17 cellular contexts compared by ENCODE assay signal in the genomic region with DNA sequence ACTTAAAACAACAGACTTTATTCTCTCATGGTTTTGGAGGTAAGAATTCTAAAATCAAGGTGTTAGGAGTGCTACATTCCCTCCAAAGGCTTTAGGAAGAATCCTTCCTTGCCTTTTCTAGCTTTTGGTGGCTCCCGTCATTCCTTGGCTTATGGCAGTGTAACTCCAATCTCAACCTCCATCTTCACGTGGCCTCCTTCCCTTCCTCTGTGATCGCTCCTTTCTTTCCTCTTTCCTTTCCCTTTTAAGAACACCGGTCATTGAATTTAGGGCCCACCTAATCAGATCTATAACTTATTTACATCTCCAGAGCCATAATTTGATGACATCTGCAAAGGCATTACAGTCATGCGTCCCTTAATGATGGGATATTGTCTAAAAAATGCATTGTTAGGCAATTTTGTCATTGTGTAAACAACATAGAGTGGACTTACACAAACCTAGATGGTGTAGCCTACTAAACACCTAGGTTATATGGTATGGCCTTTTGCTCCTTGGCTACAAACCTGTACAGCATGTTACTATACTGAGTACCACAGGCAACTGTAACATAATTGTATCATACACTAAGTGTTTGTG. TPM values are rescaled to one million over a fixed set of nuclear protein-coding genes. Genes with fewer than 3 reads are reported as not detected.
DNase-seq lines count a peak whose midpoint lies in the region; ATAC-seq, FAIRE-seq and TF ChIP-seq lines count a peak whose summit lies in the region.
"Had no signal": no experiment of that assay in that cellular context is flagged by ENCODE, and none has a peak within 500 bp of the region (broad histone marks: within the 10 kb centered on the region; RNA-seq: fewer than 3 reads in every experiment).

No MANE protein-coding gene starts in this region.

- BruUV-seq in HCT116 (replicated peaks; lab: Mats Ljungman, UMichigan): no TSS peak
- BruUV-seq in PC-9 (replicated peaks; lab: Mats Ljungman, UMichigan): no TSS peak

- TF ChIP-seq CTCF in A549 (IDR thresholded peaks at IDR 0.05) (no peak), HCT116 (IDR thresholded peaks at IDR 0.05 in 2 of 3, conservative IDR thresholded peaks at IDR 0.05 in 1 of 3; ENCODE audit: borderline replicate concordance in 1 of 3, insufficient read depth in 1 of 3, low read depth in 2 of 3, low read length in 2 of 3) (no peak), PC-9 (conservative IDR thresholded peaks at IDR 0.05) (no peak), fibroblast of lung (conservative IDR thresholded peaks at IDR 0.05 in 1 of 2, IDR thresholded peaks at IDR 0.05 in 1 of 2; ENCODE audit: low read depth in 1 of 2, low read length in 2 of 2) (no peak), lower lobe of right lung (IDR thresholded peaks at IDR 0.05) (no peak)

- H3K27me3 Mint-ChIP-seq in activated T-helper 1 cell treated with anti-CD3 and anti-CD28 coated beads, Interleukin-12 subunit alpha, Interleukin-12 subunit beta, Interleukin-2, Interleukin-4 antibody, amounts not matched to agents 30 ng/mL and 10 ng/mL and 1 ng/mL, durations not matched to agents 14 hours and 24 hours and 36 hours (ENCODE audit: insufficient read depth): peaks cover 15% of the 10 kb centered on the region
- peaks cover 13% of the 10 kb centered on the region for H3K27me3 Mint-ChIP-seq in activated CD4-positive, alpha-beta T cell treated with anti-CD3 and anti-CD28 coated beads, Interleukin-2, amount 10 ng/mL, durations not matched to agents 24 days and 14 days

- TF ChIP-seq EP300 in A549 (IDR thresholded peaks at IDR 0.05): no peak

- H3K9ac ChIP-seq in HCT116 (ENCODE audit: low read length) (no peak overlapping the region), fibroblast of lung (ENCODE audit: insufficient read depth, low read length) (no peak overlapping the region)

- no peaks in the 10 kb centered on the region for H3K36me3 ChIP-seq in HCT116 (ENCODE audit: control insufficient read depth in 1 of 2, insufficient read depth in 2 of 2, low read length in 2 of 2)
- no peaks in the 10 kb centered on the region for H3K36me3 ChIP-seq in PC-9 (ENCODE audit: low read depth)
- H3K36me3 ChIP-seq in fibroblast of lung (ENCODE audit: control insufficient read depth, insufficient read depth, low read length): no peaks in the 10 kb centered on the region
- no peaks in the 10 kb centered on the region for H3K36me3 ChIP-seq in lower lobe of right lung

- no peaks in the 10 kb centered on the region for H3K9me3 Mint-ChIP-seq in activated T-helper 1 cell treated with anti-CD3 and anti-CD28 coated beads, Interleukin-12 subunit alpha, Interleukin-12 subunit beta, Interleukin-2, Interleukin-4 antibody, amounts not matched to agents 30 ng/mL and 10 ng/mL and 1 ng/mL, durations not matched to agents 14 hours and 24 hours and 36 hours
- H3K9me3 Mint-ChIP-seq in activated CD4-positive, alpha-beta T cell treated with anti-CD3 and anti-CD28 coated beads, Interleukin-2, amount 10 ng/mL, durations not matched to agents 24 days and 14 days: no peaks in the 10 kb centered on the region

- ATAC-seq in A549 (no peak), HCT116 (no peak), lower lobe of right lung (no peak)

- POLR2A ChIA-PET in A549 (lab: Yijun Ruan, JAX) (no interaction called here), HCT116 (lab: Charles Lee) (no interaction called here), PC-9 (lab: Charles Lee; ENCODE audit: unreplicated experiment) (no interaction called here)

- no peak overlapping the region; the same call in 2 of the 3 replicates for H3K4me2 ChIP-seq in A549
- H3K4me2 ChIP-seq in HCT116 (ENCODE audit: low read length): no peak overlapping the region
- H3K4me2 ChIP-seq in PC-9: no peak overlapping the region
- no peak overlapping the region for H3K4me2 ChIP-seq in fibroblast of lung (ENCODE audit: extremely low read depth, insufficient read depth, low read length)

- CTCF ChIA-PET in A549 (lab: Yijun Ruan, JAX) (interaction anchor here (6.5 to 14.9 kb wide), 2 partner anchors 73 to 131 kb away, joined by 68 to 241 read pairs; no protein-coding TSS in a partner anchor), HCT116 (lab: Charles Lee) (no interaction called here), PC-9 (lab: Charles Lee) (no interaction called here)

- RAD21 ChIA-PET in HCT116 (lab: Charles Lee; ENCODE audit: low non-redundant PET in 1 of 2, low total read pairs in 2 of 2, uncharacterized antibody in 2 of 2, unreplicated experiment in 2 of 2): no interaction called here

- no peak overlapping the region for H3K27ac Mint-ChIP-seq in activated T-helper 1 cell treated with anti-CD3 and anti-CD28 coated beads, Interleukin-12 subunit alpha, Interleukin-12 subunit beta, Interleukin-2, Interleukin-4 antibody, amounts not matched to agents 30 ng/mL and 10 ng/mL and 1 ng/mL, durations not matched to agents 14 hours and 24 hours and 36 hours
- no peak overlapping the region for H3K27ac Mint-ChIP-seq in activated CD4-positive, alpha-beta T cell treated with anti-CD3 and anti-CD28 coated beads, Interleukin-2, amount 10 ng/mL, durations not matched to agents 24 days and 14 days

- H3K27me3 ChIP-seq in HCT116 (ENCODE audit: insufficient read depth, low read length) (no peaks in the 10 kb centered on the region), PC-9 (ENCODE audit: insufficient read depth, low read depth) (no peaks in the 10 kb centered on the region), fibroblast of lung (ENCODE audit: control insufficient read depth, insufficient read depth, low read length) (no peaks in the 10 kb centered on the region), lower lobe of right lung (ENCODE audit: low read depth) (no peaks in the 10 kb centered on the region)

- no peaks in the 10 kb centered on the region for H3K36me3 Mint-ChIP-seq in activated T-helper 1 cell treated with anti-CD3 and anti-CD28 coated beads, Interleukin-12 subunit alpha, Interleukin-12 subunit beta, Interleukin-2, Interleukin-4 antibody, amounts not matched to agents 30 ng/mL and 10 ng/mL and 1 ng/mL, durations not matched to agents 14 hours and 24 hours and 36 hours (ENCODE audit: low read depth)
- no peaks in the 10 kb centered on the region for H3K36me3 Mint-ChIP-seq in activated CD4-positive, alpha-beta T cell treated with anti-CD3 and anti-CD28 coated beads, Interleukin-2, amount 10 ng/mL, durations not matched to agents 24 days and 14 days (ENCODE audit: low read depth)

- H3K4me3 ChIP-seq in A549 (no peak overlapping the region), HCT116 (replicated peaks in 1 of 2; ENCODE audit: low read depth in 1 of 2, low read length in 2 of 2) (no peak overlapping the region), PC-9 (no peak overlapping the region), fibroblast of lung (replicated peaks in 1 of 4; ENCODE audit: control extremely low read depth in 1 of 4, insufficient read depth in 1 of 4, low read depth in 3 of 4, low read length in 4 of 4) (no peak overlapping the region), lower lobe of right lung (no peak overlapping the region)

- no peak for TF ChIP-seq RAD21 in A549 (conservative IDR thresholded peaks at IDR 0.05 in 1 of 2, IDR thresholded peaks at IDR 0.05 in 1 of 2)
- TF ChIP-seq RAD21 in HCT116 (IDR thresholded peaks at IDR 0.05; ENCODE audit: low read depth): no peak

- H3K9me3 ChIP-seq in A549 (no peaks in the 10 kb centered on the region), HCT116 (ENCODE audit: control insufficient read depth in 1 of 2, insufficient read depth in 1 of 2, low read depth in 1 of 2, low read length in 2 of 2) (no peaks in the 10 kb centered on the region), PC-9 (ENCODE audit: insufficient read depth, low read depth) (no peaks in the 10 kb centered on the region), fibroblast of lung (ENCODE audit: control insufficient read depth, insufficient read depth, low read depth, low read length) (no peaks in the 10 kb centered on the region), lower lobe of right lung (no peaks in the 10 kb centered on the region)
- H3K9me3 ChIP-seq: Caco-2 had no signal

- intact Hi-C loops in HCT116 (cut with micrococcal nuclease) (loop anchor here (5.0 kb wide), 1 partner anchor 221 kb away; no protein-coding TSS in a partner anchor), PC-9 (cut with micrococcal nuclease; ENCODE audit: unreplicated experiment) (no loop called here), lower lobe of right lung (cut with DNase I) (no loop called here)
- intact Hi-C loops in activated T-helper 1 cell treated with anti-CD3 and anti-CD28 coated beads, Interleukin-12 subunit alpha, Interleukin-12 subunit beta, Interleukin-2, Interleukin-4 antibody, amounts not matched to agents 30 ng/mL and 10 ng/mL and 1 ng/mL, durations not matched to agents 14 hours and 24 hours and 36 hours (cut with micrococcal nuclease): no loop called here
- intact Hi-C loops in activated CD4-positive, alpha-beta T cell treated with anti-CD3 and anti-CD28 coated beads, Interleukin-2, amount 10 ng/mL, durations not matched to agents 24 days and 14 days (cut with micrococcal nuclease): no loop called here

- TF ChIP-seq POLR2A in A549 (IDR thresholded peaks at IDR 0.05; ENCODE audit: low read length) (no peak), HCT116 (IDR thresholded peaks at IDR 0.05; ENCODE audit: borderline replicate concordance, extremely low read depth, insufficient read depth, insufficient read length) (no peak)

- no peak for FAIRE-seq in A549 (lab: Jason Lieb, UNC)

- H2AFZ ChIP-seq in HCT116 (ENCODE audit: low read depth, low read length, poor library complexity, severe bottlenecking) (peak overlapping the region; percentile 66), PC-9 (peak overlapping the region; percentile 19; the same call in 1 of the 2 replicates), fibroblast of lung (ENCODE audit: low read length) (peak overlapping the region; percentile 83)

- no peaks in the 10 kb centered on the region for H3K9me2 ChIP-seq in HCT116 (ENCODE audit: insufficient read depth)
- H3K9me2 ChIP-seq in PC-9 (ENCODE audit: insufficient read depth): no peaks in the 10 kb centered on the region

- no peaks in the 10 kb centered on the region for H4K20me1 ChIP-seq in HCT116 (ENCODE audit: insufficient read depth)
- no peaks in the 10 kb centered on the region for H4K20me1 ChIP-seq in PC-9 (ENCODE audit: insufficient read depth)
- H4K20me1 ChIP-seq in fibroblast of lung (ENCODE audit: control insufficient read depth, extremely low read depth, insufficient read depth, low read length): no peaks in the 10 kb centered on the region

- no peak for DNase-seq in A549 (ENCODE audit: low read depth in 1 of 2, low spot score in 1 of 2)
- no peak for DNase-seq in HCT116 (ENCODE audit: low read depth, low spot score)
- no peak for DNase-seq in PC-9
- no peak for DNase-seq in fibroblast of lung (ENCODE audit: low read depth in 2 of 2)
- no peak for DNase-seq in activated T-helper 1 cell treated with anti-CD3 and anti-CD28 coated beads, Interleukin-12 subunit alpha, Interleukin-12 subunit beta, Interleukin-2, Interleukin-4 antibody, amounts not matched to agents 30 ng/mL and 10 ng/mL and 1 ng/mL, durations not matched to agents 14 hours and 24 hours and 36 hours (ENCODE audit: low spot score)
- no peak for DNase-seq in lower lobe of right lung
- no peak for DNase-seq in DMS153 (lab: John Stamatoyannopoulos, UW)
- no peak for DNase-seq in activated CD4-positive, alpha-beta T cell treated with anti-CD3 and anti-CD28 coated beads, Interleukin-2, amount 10 ng/mL, durations not matched to agents 24 days and 14 days
- DNase-seq: AML-193, Caco-2, Karpas-422, MV-4-11, NCI-H1417 treated with DMSO at 0.1 percent for 48 hours, NCI-H2081 treated with DMSO at 0.1 percent for 48 hours, NCI-H524 treated with DMSO at 0.1 percent for 48 hours, OCI-M1 had no signal

- H3F3A ChIP-seq in PC-9 (ENCODE audit: insufficient read depth, low read depth): peaks cover 7% of the 10 kb centered on the region

- 76% methylated on average over 5 of the region's 5 CpGs for WGBS in A549 (ENCODE audit: missing lambda C conversion rate)

- H3K27ac ChIP-seq in A549 (peak overlapping the region in 1 of 2 experiments; percentile 22; a peak in 2 of 6 replicates), HCT116 (ENCODE audit: low read depth, low read length) (no peak overlapping the region), PC-9 (no peak overlapping the region), fibroblast of lung (ENCODE audit: insufficient read depth, low read length) (no peak overlapping the region), lower lobe of right lung (no peak overlapping the region)
- H3K27ac ChIP-seq: HL-60 had no signal

- H3K4me1 ChIP-seq in A549: peaks cover 42% of the 10 kb centered on the region
- H3K4me1 ChIP-seq in HCT116 (ENCODE audit: control insufficient read depth in 1 of 2, insufficient read depth in 2 of 2, low read length in 2 of 2): peaks cover under 1 to 12% of the 10 kb centered on the region in 2 experiments; a peak in 3 of 4 replicates
- peaks cover 39% of the 10 kb centered on the region for H3K4me1 ChIP-seq in PC-9 (replicated peaks; ENCODE audit: insufficient read depth)
- peaks cover 7% of the 10 kb centered on the region for H3K4me1 ChIP-seq in fibroblast of lung (ENCODE audit: control insufficient read depth, extremely low read depth, insufficient read depth, low read length)
- no peaks in the 10 kb centered on the region for H3K4me1 ChIP-seq in lower lobe of right lung

- H3K79me2 ChIP-seq in HCT116 (ENCODE audit: insufficient read depth, low read length): no peaks in the 10 kb centered on the region
- no peaks in the 10 kb centered on the region for H3K79me2 ChIP-seq in PC-9 (ENCODE audit: low read depth)
- H3K79me2 ChIP-seq in fibroblast of lung (ENCODE audit: control insufficient read depth, insufficient read depth, low read length): no peaks in the 10 kb centered on the region

- no peaks in the 10 kb centered on the region for H3K4me1 Mint-ChIP-seq in activated T-helper 1 cell treated with anti-CD3 and anti-CD28 coated beads, Interleukin-12 subunit alpha, Interleukin-12 subunit beta, Interleukin-2, Interleukin-4 antibody, amounts not matched to agents 30 ng/mL and 10 ng/mL and 1 ng/mL, durations not matched to agents 14 hours and 24 hours and 36 hours (ENCODE audit: low read depth)
- H3K4me1 Mint-ChIP-seq in activated CD4-positive, alpha-beta T cell treated with anti-CD3 and anti-CD28 coated beads, Interleukin-2, amount 10 ng/mL, durations not matched to agents 24 days and 14 days: no peaks in the 10 kb centered on the region

- no peak overlapping the region for H3K4me3 Mint-ChIP-seq in activated T-helper 1 cell treated with anti-CD3 and anti-CD28 coated beads, Interleukin-12 subunit alpha, Interleukin-12 subunit beta, Interleukin-2, Interleukin-4 antibody, amounts not matched to agents 30 ng/mL and 10 ng/mL and 1 ng/mL, durations not matched to agents 14 hours and 24 hours and 36 hours
- no peak overlapping the region for H3K4me3 Mint-ChIP-seq in activated CD4-positive, alpha-beta T cell treated with anti-CD3 and anti-CD28 coated beads, Interleukin-2, amount 10 ng/mL, durations not matched to agents 24 days and 14 days

RNA-seq across cellular contexts. Expression of a gene that starts 5.9 kb away (rescaled TPM):
- polyA plus RNA-seq in A549 (2011; rRNA removed): 40.5 and 51.3 TPM in 2 replicates
- polyA plus RNA-seq in A549 (2012; cell fraction: cytosol; rRNA removed): 13.8 and 16.0 TPM in 2 replicates
- 18.3 and 43.5 TPM in 2 replicates for polyA plus RNA-seq in A549 (2012; cell fraction: nucleus; rRNA removed)
- polyA plus RNA-seq in A549 (2017; fragmentation: RNase III; extraction: RNeasy Plus Mini Kit Qiagen cat#74134 plus additional on column Dnase treatment): 42.2 to 53.7 TPM (median 43.2 TPM) in 3 replicates
- 25.5 and 29.6 TPM in 2 replicates for polyA minus RNA-seq in A549 (2011; rRNA and poly(A)+ RNA removed)
- total RNA-seq in HCT116 (2021; ENCODE audit: unreplicated experiment): 36.5 TPM
- 6.2 and 8.2 TPM in 2 replicates for polyA plus RNA-seq in HCT116 (2012)
- total RNA-seq in PC-9 (2021): 115 and 116 TPM in 2 replicates
- total RNA-seq in fibroblast of lung: 77.0 and 140 TPM in 2 replicates
- 53.1 and 93.3 TPM in 2 replicates for polyA plus RNA-seq in fibroblast of lung
- polyA plus RNA-seq in fibroblast of lung (2012): 38.3 and 80.7 TPM in 2 replicates
- 11.4 and 13.9 TPM in 2 replicates for polyA minus RNA-seq in fibroblast of lung (ENCODE audit: low replicate concordance)
- 42.3 and 53.1 TPM in 2 replicates for total RNA-seq in activated T-helper 1 cell treated with anti-CD3 and anti-CD28 coated beads, Interleukin-12 subunit alpha, Interleukin-12 subunit beta, Interleukin-2, Interleukin-4 antibody, amounts not matched to agents 30 ng/mL and 10 ng/mL and 1 ng/mL, durations not matched to agents 14 hours and 24 hours and 36 hours
- 63.6 TPM for total RNA-seq in lower lobe of right lung
- total RNA-seq in activated CD4-positive, alpha-beta T cell treated with anti-CD3 and anti-CD28 coated beads, Interleukin-2, amount 10 ng/mL, durations not matched to agents 24 days and 14 days: 45.2 and 49.1 TPM in 2 replicates

RNA-seq across cellular contexts. Expression of a gene that starts 28.3 kb away (rescaled TPM):
- polyA plus RNA-seq in A549 (2011; rRNA removed) (2.1 and 2.3 TPM in 2 replicates), A549 (2017; fragmentation: RNase III; extraction: RNeasy Plus Mini Kit Qiagen cat#74134 plus additional on column Dnase treatment) (1.5 to 1.8 TPM (median 1.5 TPM) in 3 replicates), fibroblast of lung (0.77 and 1.9 TPM in 2 replicates)
- 0.67 and 0.95 TPM in 2 replicates for polyA plus RNA-seq in A549 (2012; cell fraction: cytosol; rRNA removed)
- 1.1 and 1.9 TPM in 2 replicates for polyA plus RNA-seq in A549 (2012; cell fraction: nucleus; rRNA removed)
- 2.3 and 2.6 TPM in 2 replicates for polyA minus RNA-seq in A549 (2011; rRNA and poly(A)+ RNA removed)
- total RNA-seq in HCT116 (2021; ENCODE audit: unreplicated experiment) (0.34 TPM), PC-9 (2021) (3.9 and 4.1 TPM in 2 replicates), fibroblast of lung (under 0.01 and 1.2 TPM in 2 replicates), lower lobe of right lung (not detected)
- polyA plus RNA-seq in HCT116 (2012): 0.06 and 0.09 TPM in 2 replicates
- 0.68 and 1.6 TPM in 2 replicates for polyA plus RNA-seq in fibroblast of lung (2012)
- polyA minus RNA-seq in fibroblast of lung (ENCODE audit: low replicate concordance): 0.90 and 2.8 TPM in 2 replicates
- not detected in 2 replicates for total RNA-seq in activated T-helper 1 cell treated with anti-CD3 and anti-CD28 coated beads, Interleukin-12 subunit alpha, Interleukin-12 subunit beta, Interleukin-2, Interleukin-4 antibody, amounts not matched to agents 30 ng/mL and 10 ng/mL and 1 ng/mL, durations not matched to agents 14 hours and 24 hours and 36 hours
- not detected in 2 replicates for total RNA-seq in activated CD4-positive, alpha-beta T cell treated with anti-CD3 and anti-CD28 coated beads, Interleukin-2, amount 10 ng/mL, durations not matched to agents 24 days and 14 days
- total RNA-seq: Caco-2 had no signal

Comparison
In these comparisons a context has a peak if more than half of its experiments do, and no peak if none do; other contexts are left out.
1. H2AFZ ChIP-seq: peak in every context shown above with its lines; median percentile 83 in fibroblast of lung; 66 in HCT116; 19 in PC-9.